ENCODE assay signal across 12 cellular contexts in genomic region chr5:16179936-16180788, GRCh38. TPM values are rescaled to one million over a fixed set of nuclear protein-coding genes. Genes with fewer than 3 reads are reported as not detected.
DNase-seq lines count a peak whose midpoint lies in the region; ATAC-seq, FAIRE-seq and TF ChIP-seq lines count a peak whose summit lies in the region.
"Had no signal": no experiment of that assay in that cellular context is flagged by ENCODE, and none has a peak within 500 bp of the region (broad histone marks: within the 10 kb centered on the region; RNA-seq: fewer than 3 reads in every experiment).

No MANE protein-coding gene starts in this region.

- no peak for TF ChIP-seq EP300 in H1 (IDR thresholded peaks at IDR 0.05; ENCODE audit: borderline replicate concordance in 1 of 2, low read depth in 2 of 2, low read length in 2 of 2)

- H4K5ac ChIP-seq in H1 (ENCODE audit: insufficient read length, low read depth, low read length): no peak overlapping the region

- 2 to 3% (median 2%) methylated on average over 31 to 63 of the region's 63 CpGs for WGBS in heart left ventricle, 4 donors
- 9% methylated on average over 21 of the region's 63 CpGs; no CpG with 5 or more reads in 1 of the 2 experiments for WGBS in H1 (ENCODE audit: extremely low coverage in 1 of 2, insufficient coverage in 1 of 2, insufficient read length in 1 of 2, insufficient replicate concordance in 2 of 2, low coverage in 1 of 2, low lambda C conversion rate in 2 of 2, missing lambda C conversion rate in 1 of 2), 2 experiments

- CTCF ChIA-PET in H1 (lab: Charles Lee; ENCODE audit: partially characterized antibody): interaction anchor here (1.1 to 1.7 kb wide), 2 partner anchors 19 to 26 kb away, joined by 3 to 5 read pairs; no protein-coding TSS in a partner anchor

- peaks cover 86% of the 10 kb centered on the region for H3K27me3 Mint-ChIP-seq in mesothelial cell of epicardium (ENCODE audit: low read depth)

- H2BK12ac ChIP-seq in H1 (ENCODE audit: low read depth, low read length): no peak overlapping the region

- H3K27me3 ChIP-seq in heart left ventricle (peaks cover 5 to 48% (median 21%) of the 10 kb centered on the region in 9 donors), H1 (replicated peaks in 1 of 4; ENCODE audit: control insufficient read depth in 3 of 4, extremely low read depth in 1 of 4, insufficient read depth in 3 of 4, low read length in 3 of 4) (peaks cover 7 to 25% (median 24%) of the 10 kb centered on the region in 4 experiments), upper lobe of right lung (peaks cover 39% of the 10 kb centered on the region)

- ATAC-seq in heart left ventricle (peak in 1 of 4 donors; percentile 18), Right ventricle myocardium superior (ENCODE audit: poor library complexity) (no peak), upper lobe of right lung (no peak), esophagus mucosa (no peak)

- peak overlapping the region; percentile 28; the same call in 1 of the 2 replicates for H4K8ac ChIP-seq in H1 (ENCODE audit: extremely low read depth, insufficient read depth, low read length)

- no peak overlapping the region for H2BK5ac ChIP-seq in H1 (ENCODE audit: low read depth, low read length)

- no peak for FAIRE-seq in H1 (lab: Jason Lieb, UNC)
- FAIRE-seq in GM19239 (lab: Jason Lieb, UNC): no peak

- no peaks in the 10 kb centered on the region for H3K36me3 Mint-ChIP-seq in mesothelial cell of epicardium

- H4K91ac ChIP-seq in H1 (replicated peaks; ENCODE audit: insufficient read length, low read length): no peak overlapping the region

- no peaks in the 10 kb centered on the region for H3K9me3 Mint-ChIP-seq in mesothelial cell of epicardium

- H3K23me2 ChIP-seq in H1 (ENCODE audit: low read depth, low read length): peaks cover 5% of the 10 kb centered on the region; the same call in 1 of the 2 replicates

- H3K4me3 ChIP-seq in heart left ventricle: peak overlapping the region; percentile 5 to 55 (median 41)
- peak overlapping the region; percentile 35 to 68 (median 42) for H3K4me3 ChIP-seq in H1 (ENCODE audit: extremely low read depth in 1 of 4, insufficient read depth in 2 of 4, low read depth in 3 of 4, low read length in 4 of 4)
- H3K4me3 ChIP-seq in upper lobe of right lung: no peak overlapping the region

- no peaks in the 10 kb centered on the region for H3K79me2 ChIP-seq in H1 (ENCODE audit: control insufficient read depth in 1 of 2, insufficient read depth in 2 of 2, low read length in 2 of 2)

- TF ChIP-seq POLR2A in heart left ventricle (IDR thresholded peaks at IDR 0.05): no peak
- TF ChIP-seq POLR2A in H1 (IDR thresholded peaks at IDR 0.05; ENCODE audit: control extremely low read depth in 1 of 2, low read depth in 2 of 2, low read length in 2 of 2): no peak

- H3K9ac ChIP-seq in H1 (replicated peaks in 1 of 4; ENCODE audit: extremely low read depth in 1 of 4, low read depth in 3 of 4, low read length in 3 of 4): no peak overlapping the region

- intact Hi-C loops in heart left ventricle (cut with DNase I) (loop anchor here in 5 of 10 donors (5.0 to 10.0 kb wide), 2 partner anchors 265 to 277 kb away; no protein-coding TSS in a partner anchor), Right ventricle myocardium superior (cut with DNase I) (no loop called here), upper lobe of right lung (cut with DNase I) (no loop called here)

- no peak overlapping the region for H2BK20ac ChIP-seq in H1 (ENCODE audit: low read length)

- no peak overlapping the region for H2BK15ac ChIP-seq in H1 (ENCODE audit: low read length)

- no peak overlapping the region for H3K23ac ChIP-seq in H1 (ENCODE audit: insufficient read length)

- no peak for TF ChIP-seq RAD21 in H1 (IDR thresholded peaks at IDR 0.05 in 1 of 2, conservative IDR thresholded peaks at IDR 0.05 in 1 of 2; ENCODE audit: low read depth in 2 of 2, low read length in 2 of 2)

- H2BK120ac ChIP-seq in H1 (replicated peaks; ENCODE audit: low read depth, low read length): no peak overlapping the region

- H4K20me1 ChIP-seq in H1 (replicated peaks in 1 of 2; ENCODE audit: control insufficient read depth in 1 of 2, insufficient read depth in 2 of 2, low read length in 2 of 2): peaks cover 0 to 3% of the 10 kb centered on the region in 2 experiments

- H3K56ac ChIP-seq in H1 (replicated peaks; ENCODE audit: insufficient read length, low read depth, low read length): no peak overlapping the region

- no peak overlapping the region for H3K18ac ChIP-seq in H1 (ENCODE audit: extremely low read depth, low read length)

- H2AFZ ChIP-seq in H1 (ENCODE audit: low read length): peak overlapping the region; percentile 79; the same call in 1 of the 2 replicates

- H3K4me3 Mint-ChIP-seq in mesothelial cell of epicardium: peak overlapping the region; percentile 60

- H3K27ac Mint-ChIP-seq in mesothelial cell of epicardium: no peak overlapping the region
- H3K27ac Mint-ChIP-seq: immature natural killer cell had no signal

- H3K36me3 ChIP-seq in heart left ventricle: no peaks in the 10 kb centered on the region
- no peaks in the 10 kb centered on the region for H3K36me3 ChIP-seq in H1 (ENCODE audit: control insufficient read depth in 2 of 4, insufficient read depth in 4 of 4, low read length in 3 of 4)
- H3K36me3 ChIP-seq in upper lobe of right lung: no peaks in the 10 kb centered on the region

- TF ChIP-seq CTCF in heart left ventricle (IDR thresholded peaks at IDR 0.05) (no peak), H1 (IDR thresholded peaks at IDR 0.05; ENCODE audit: control extremely low read depth in 1 of 3, insufficient read depth in 1 of 3, low read depth in 1 of 3, low read length in 3 of 3) (no peak), mesothelial cell of epicardium (IDR thresholded peaks at IDR 0.05; ENCODE audit: unreplicated experiment) (no peak), upper lobe of right lung (IDR thresholded peaks at IDR 0.05) (no peak)

- H3K9me3 ChIP-seq in heart left ventricle (no peaks in the 10 kb centered on the region), H1 (ENCODE audit: insufficient read depth in 2 of 2, low read depth in 1 of 2, low read length in 1 of 2) (no peaks in the 10 kb centered on the region), upper lobe of right lung (no peaks in the 10 kb centered on the region)

- H3K4me1 ChIP-seq in heart left ventricle (peaks cover 0 to 10% (median 0%) of the 10 kb centered on the region in 12 donors), H1 (replicated peaks in 1 of 4; ENCODE audit: control insufficient read depth in 3 of 4, insufficient read depth in 4 of 4, low read length in 3 of 4) (peaks cover 0 to 8% (median 0%) of the 10 kb centered on the region in 4 experiments; a peak in 2 of 7 replicates), upper lobe of right lung (no peaks in the 10 kb centered on the region)

- no peak overlapping the region for H3K27ac ChIP-seq in heart left ventricle
- no peak overlapping the region for H3K27ac ChIP-seq in H1 (ENCODE audit: low read depth, low read length)
- no peak overlapping the region for H3K27ac ChIP-seq in upper lobe of right lung

- H3K14ac ChIP-seq in H1 (ENCODE audit: insufficient read length): no peak overlapping the region

- H3K4me1 Mint-ChIP-seq in mesothelial cell of epicardium: peaks cover 4% of the 10 kb centered on the region
- H3K4me1 Mint-ChIP-seq: immature natural killer cell had no signal

- peak overlapping the region; percentile 72 to 74 for H3K4me2 ChIP-seq in H1 (ENCODE audit: insufficient read depth in 1 of 2, low read depth in 2 of 2, low read length in 2 of 2)

- DNase-seq in heart left ventricle (no peak), Right ventricle myocardium superior (no peak), H1 (ENCODE audit: low read depth in 1 of 2, low spot score in 2 of 2) (peak in 1 of 2 experiments; percentile 63), mesothelial cell of epicardium (ENCODE audit: low spot score in 2 of 2, unreplicated experiment in 2 of 2) (no peak), upper lobe of right lung (peak; percentile 56), GM19239 (ENCODE audit: insufficient read length, low spot score) (no peak), HuH-7 (ENCODE audit: low spot score) (no peak)
- DNase-seq: activated T-cell treated with anti-CD3 and anti-CD28 coated beads, Interleukin-2, amount 50 U/mL, for 1 hour; immature natural killer cell; MM.1S had no signal

- POLR2A ChIA-PET in H1 (lab: Charles Lee; ENCODE audit: partially characterized antibody): interaction anchor here (1.1 kb wide), 1 partner anchor 13 kb away, joined by 3 read pairs; no protein-coding TSS in a partner anchor

- H3K4ac ChIP-seq in H1 (replicated peaks; ENCODE audit: insufficient read length, low read depth, low read length): no peak overlapping the region

- no peak overlapping the region for H2AK5ac ChIP-seq in H1 (ENCODE audit: low read depth, low read length)

- H3K79me1 ChIP-seq in H1 (ENCODE audit: low read depth, low read length): no peaks in the 10 kb centered on the region

TF ChIP-seq in H1, 55 proteins besides CTCF, POLR2A, EP300 and RAD21 (continues in another document):
- no peak for TF ChIP-seq JUN (IDR thresholded peaks at IDR 0.05; ENCODE audit: low read depth, low read length)
- no peak for TF ChIP-seq BACH1 (IDR thresholded peaks at IDR 0.05; ENCODE audit: low read length)
- peak; percentile 83 for TF ChIP-seq SUZ12 (IDR thresholded peaks at IDR 0.05; ENCODE audit: low read length)
- TF ChIP-seq POU5F1 (IDR thresholded peaks at IDR 0.05; ENCODE audit: low read depth, low read length): no peak
- no peak for TF ChIP-seq SP4 (IDR thresholded peaks at IDR 0.05; ENCODE audit: low read length)
- TF ChIP-seq SIRT6 (IDR thresholded peaks at IDR 0.05; ENCODE audit: low read length): no peak
- TF ChIP-seq CEBPB (IDR thresholded peaks at IDR 0.05; ENCODE audit: low read depth, low read length): no peak
- no peak for TF ChIP-seq KDM1A (IDR thresholded peaks at IDR 0.05; ENCODE audit: borderline replicate concordance, low read length)
- TF ChIP-seq EGR1 (IDR thresholded peaks at IDR 0.05; ENCODE audit: borderline replicate concordance, low read depth, low read length): no peak
- no peak for TF ChIP-seq YY1 (IDR thresholded peaks at IDR 0.05; ENCODE audit: low read depth, low read length)

RNA-seq across cellular contexts. Expression of gene MARCHF11, which starts 0.6 kb away (rescaled TPM):
- total RNA-seq in heart left ventricle: 1 to 10 TPM; 1.0 to 7.1 (median 2.3) TPM
- polyA plus RNA-seq in heart left ventricle: 1 to 10 TPM in 1 of 2 donors, under 1 TPM in 1; 0.36 to 7.0 TPM
- total RNA-seq in Right ventricle myocardium superior: 7.1 TPM
- total RNA-seq in H1 (2021; fragmentation: NEBNext Ultra II Directional; extraction: Animal tissue kit (Norgen Biotek cat#: 25700)): 0.82 and 0.86 TPM in 2 replicates
- 0.27 and 0.30 TPM in 2 replicates for polyA plus RNA-seq in H1 (2011; rRNA removed)
- 0.57 TPM for polyA plus RNA-seq in H1 (2011; cell fraction: cytosol; rRNA removed)
- polyA plus RNA-seq in H1 (2011; cell fraction: nucleus; rRNA removed): 2.2 TPM
- polyA plus RNA-seq in H1 (2012, experiment 1 of 2): 0.48 to 1.2 TPM (median 0.70 TPM) in 3 of 4 replicates, not detected in the other
- polyA plus RNA-seq in H1 (2012, experiment 2 of 2): 0.09 TPM
- 1.2 TPM for polyA plus RNA-seq in H1 (2013, experiment 1 of 2)
- 0.85 TPM for polyA plus RNA-seq in H1 (2013, experiment 2 of 2)
- 0.20 and 0.44 TPM in 2 replicates for polyA minus RNA-seq in H1 (2011; rRNA and poly(A)+ RNA removed)
- polyA minus RNA-seq in H1 (2011; cell fraction: cytosol; rRNA and poly(A)+ RNA removed): not detected
- not detected for polyA minus RNA-seq in H1 (2011; cell fraction: nucleus; rRNA and poly(A)+ RNA removed)
- not detected in 3 replicates for total RNA-seq in mesothelial cell of epicardium
- total RNA-seq in upper lobe of right lung: not detected
- total RNA-seq in esophagus mucosa: not detected
- total RNA-seq: myocyte had no signal
- polyA plus RNA-seq: immature natural killer cell had no signal
